Comparison of ENCODE assay signal across 19 cellular contexts in the genomic region with DNA sequence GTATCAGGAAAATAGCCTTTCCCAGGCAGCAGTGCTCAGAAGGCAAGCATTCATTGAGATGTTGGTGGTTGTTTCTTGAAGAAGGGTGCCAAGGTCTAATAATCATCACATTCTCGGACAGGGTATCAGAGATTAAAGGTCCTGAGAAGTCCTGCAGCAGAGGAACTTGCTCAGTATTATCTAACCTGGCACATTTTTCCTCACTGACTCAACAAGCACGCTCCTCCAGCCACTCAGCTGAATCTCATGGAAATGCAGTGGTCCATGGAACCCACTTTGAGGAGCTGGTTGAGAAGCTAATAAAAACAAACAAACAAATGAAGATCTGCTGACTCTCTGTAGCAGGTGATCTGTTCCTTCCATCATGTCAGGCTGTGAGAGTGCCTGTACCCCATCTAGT. TPM values are rescaled to one million over a fixed set of nuclear protein-coding genes. Genes with fewer than 3 reads are reported as not detected.
DNase-seq lines count a peak whose midpoint lies in the region; ATAC-seq, FAIRE-seq and TF ChIP-seq lines count a peak whose summit lies in the region.
"Had no signal": no experiment of that assay in that cellular context is flagged by ENCODE, and none has a peak within 500 bp of the region (broad histone marks: within the 10 kb centered on the region; RNA-seq: fewer than 3 reads in every experiment).

No MANE protein-coding gene starts in this region.

- in situ Hi-C loops in ACHN (cut with HindIII; ENCODE audit: low pct_ligation_motif_present, low pct_unique_long_range_greater_than_20kb, low sequenced_read_pairs): no loop called here

- H3K56ac ChIP-seq in H1 (replicated peaks; ENCODE audit: insufficient read length, low read depth, low read length): no peak overlapping the region

- H3K4me1 ChIP-seq in H1 (replicated peaks in 1 of 4; ENCODE audit: control insufficient read depth in 3 of 4, insufficient read depth in 4 of 4, low read length in 3 of 4): no peaks in the 10 kb centered on the region
- H3K4me1 ChIP-seq in trophoblast cell (ENCODE audit: control insufficient read depth in 1 of 2, insufficient read depth in 2 of 2, low read length in 2 of 2): peaks cover 7 to 11% of the 10 kb centered on the region in 2 experiments
- no peaks in the 10 kb centered on the region for H3K4me1 ChIP-seq in mucosa of descending colon (ENCODE audit: low read depth)
- H3K4me1 ChIP-seq: Caco-2 had no signal

- DNase-seq in ACHN (peak; percentile 72), RCC 7860 (ENCODE audit: low spot score) (peak; percentile 76), H1 (ENCODE audit: low read depth in 1 of 2, low spot score in 2 of 2) (no peak), trophoblast cell (peak in 1 of 2 donors; percentile 41), nephron progenitor cell (no peak), mucosa of descending colon (no peak)
- no peak for DNase-seq in stimulated activated naive B cell treated with anti-CD40 and anti-IgM and Interleukin-4, amounts not matched to agents 10 μg/mL and 1 μg/mL and 100 μg/mL, for 72 hours
- DNase-seq: Caco-2, MM.1S, NCI-H1105 treated with DMSO at 0.1 percent for 48 hours, NCI-H187, SIG-M5 had no signal

- ATAC-seq in stimulated activated naive B cell treated with anti-CD40 and anti-IgM and Interleukin-4, amounts not matched to agents 10 μg/mL and 1 μg/mL and 100 μg/mL, for 72 hours (replicated peaks): no peak
- no peak for ATAC-seq in mucosa of descending colon
- no peak for ATAC-seq in GM18502 (IDR thresholded peaks at IDR 0.05; ENCODE audit: poor library complexity, unreplicated experiment)
- ATAC-seq: GM23338, HepG2 had no signal

- no peaks in the 10 kb centered on the region for H3K27me3 Mint-ChIP-seq in nephron progenitor cell (ENCODE audit: low read depth, poor library complexity)
- H3K27me3 Mint-ChIP-seq in stimulated activated naive B cell treated with anti-CD40 and anti-IgM and Interleukin-4, amounts not matched to agents 10 μg/mL and 1 μg/mL and 100 μg/mL, for 72 hours: no peaks in the 10 kb centered on the region

- H3K4me3 ChIP-seq in H1 (ENCODE audit: extremely low read depth in 1 of 4, insufficient read depth in 2 of 4, low read depth in 3 of 4, low read length in 4 of 4): no peak overlapping the region
- H3K4me3 ChIP-seq in trophoblast cell (ENCODE audit: low read depth, low read length): no peak overlapping the region
- H3K4me3 ChIP-seq in mucosa of descending colon: no peak overlapping the region
- H3K4me3 ChIP-seq: GM23338 had no signal

- peaks cover 5% of the 10 kb centered on the region for H3K36me3 Mint-ChIP-seq in nephron progenitor cell (ENCODE audit: low read depth)
- H3K36me3 Mint-ChIP-seq in stimulated activated naive B cell treated with anti-CD40 and anti-IgM and Interleukin-4, amounts not matched to agents 10 μg/mL and 1 μg/mL and 100 μg/mL, for 72 hours: peaks cover 0 to 3% of the 10 kb centered on the region in 2 donors
- H3K36me3 Mint-ChIP-seq: CD14-positive monocyte had no signal

- H3K9me3 ChIP-seq in H1 (ENCODE audit: insufficient read depth in 2 of 2, low read depth in 1 of 2, low read length in 1 of 2) (no peaks in the 10 kb centered on the region), trophoblast cell (ENCODE audit: insufficient read depth, low read depth, low read length) (no peaks in the 10 kb centered on the region), mucosa of descending colon (no peaks in the 10 kb centered on the region)
- H3K9me3 ChIP-seq: Caco-2 had no signal

- H2BK120ac ChIP-seq in H1 (replicated peaks; ENCODE audit: low read depth, low read length) (no peak overlapping the region), trophoblast cell (ENCODE audit: insufficient read depth, low read length, poor library complexity) (no peak overlapping the region)

- TF ChIP-seq RAD21 in H1 (IDR thresholded peaks at IDR 0.05 in 1 of 2, conservative IDR thresholded peaks at IDR 0.05 in 1 of 2; ENCODE audit: low read depth in 2 of 2, low read length in 2 of 2): no peak

- H2AFZ ChIP-seq in H1 (ENCODE audit: low read length) (no peak overlapping the region), trophoblast cell (ENCODE audit: insufficient read depth, low read length, poor library complexity) (no peak overlapping the region)
- H2AFZ ChIP-seq: GM23338 had no signal

- WGBS in H1 (ENCODE audit: extremely low coverage in 1 of 2, insufficient coverage in 1 of 2, insufficient read length in 1 of 2, insufficient replicate concordance in 2 of 2, low coverage in 1 of 2, low lambda C conversion rate in 2 of 2, missing lambda C conversion rate in 1 of 2), 2 experiments: 100% methylated on average over 2 of the region's 2 CpGs; no CpG with 5 or more reads in 1 of the 2 experiments
- no CpG with 5 or more reads among the region's 2 CpGs for WGBS in trophoblast cell (ENCODE audit: extremely low coverage, insufficient coverage, insufficient read length)

- no peak overlapping the region for H4K91ac ChIP-seq in H1 (replicated peaks; ENCODE audit: insufficient read length, low read length)
- peak overlapping the region; percentile 16 for H4K91ac ChIP-seq in trophoblast cell (ENCODE audit: low read depth, low read length)

- H2BK12ac ChIP-seq in H1 (ENCODE audit: low read depth, low read length): peak overlapping the region; percentile 23; the same call in 1 of the 2 replicates
- H2BK12ac ChIP-seq in trophoblast cell (ENCODE audit: low read length): peak overlapping the region; percentile 75

- H3K27ac Mint-ChIP-seq in nephron progenitor cell: no peak overlapping the region
- no peak overlapping the region for H3K27ac Mint-ChIP-seq in stimulated activated naive B cell treated with anti-CD40 and anti-IgM and Interleukin-4, amounts not matched to agents 10 μg/mL and 1 μg/mL and 100 μg/mL, for 72 hours
- H3K27ac Mint-ChIP-seq: CD14-positive monocyte, GM23338 had no signal

- TF ChIP-seq CTCF in H1 (IDR thresholded peaks at IDR 0.05; ENCODE audit: control extremely low read depth in 1 of 3, insufficient read depth in 1 of 3, low read depth in 1 of 3, low read length in 3 of 3) (no peak), nephron progenitor cell (IDR thresholded peaks at IDR 0.05) (no peak), mucosa of descending colon (IDR thresholded peaks at IDR 0.05) (no peak)

- H4K12ac ChIP-seq in trophoblast cell (ENCODE audit: low read depth, low read length): no peak overlapping the region

- no peak overlapping the region for H3K4me3 Mint-ChIP-seq in nephron progenitor cell
- H3K4me3 Mint-ChIP-seq in stimulated activated naive B cell treated with anti-CD40 and anti-IgM and Interleukin-4, amounts not matched to agents 10 μg/mL and 1 μg/mL and 100 μg/mL, for 72 hours: no peak overlapping the region
- H3K4me3 Mint-ChIP-seq: CD14-positive monocyte, GM23338 had no signal

- H3K79me1 ChIP-seq in H1 (ENCODE audit: low read depth, low read length) (no peaks in the 10 kb centered on the region), trophoblast cell (ENCODE audit: low read length) (peaks cover 7% of the 10 kb centered on the region)

- CTCF ChIA-PET in H1 (lab: Charles Lee; ENCODE audit: partially characterized antibody): interaction anchor here (0.6 to 1.6 kb wide), 4 partner anchors 8 to 94 kb away, joined by 3 to 8 read pairs (median 4); no protein-coding TSS in a partner anchor

- H2AK5ac ChIP-seq in H1 (ENCODE audit: low read depth, low read length) (no peak overlapping the region), trophoblast cell (ENCODE audit: low read length) (no peak overlapping the region)

- H3K27me3 ChIP-seq in H1 (replicated peaks in 1 of 4; ENCODE audit: control insufficient read depth in 3 of 4, extremely low read depth in 1 of 4, insufficient read depth in 3 of 4, low read length in 3 of 4) (no peaks in the 10 kb centered on the region), trophoblast cell (ENCODE audit: insufficient read depth, low read length) (no peaks in the 10 kb centered on the region)

- H2BK20ac ChIP-seq in H1 (ENCODE audit: low read length): no peak overlapping the region

- H4K20me1 ChIP-seq in H1 (replicated peaks in 1 of 2; ENCODE audit: control insufficient read depth in 1 of 2, insufficient read depth in 2 of 2, low read length in 2 of 2): no peaks in the 10 kb centered on the region

- H3K9me3 Mint-ChIP-seq in nephron progenitor cell: peaks cover 4% of the 10 kb centered on the region
- H3K9me3 Mint-ChIP-seq in stimulated activated naive B cell treated with anti-CD40 and anti-IgM and Interleukin-4, amounts not matched to agents 10 μg/mL and 1 μg/mL and 100 μg/mL, for 72 hours: peaks cover 0 to 4% of the 10 kb centered on the region in 2 donors

- H4K8ac ChIP-seq in H1 (ENCODE audit: extremely low read depth, insufficient read depth, low read length) (no peak overlapping the region), trophoblast cell (ENCODE audit: low read depth, low read length) (no peak overlapping the region)

- H3K18ac ChIP-seq in H1 (ENCODE audit: extremely low read depth, low read length): no peak overlapping the region
- no peak overlapping the region for H3K18ac ChIP-seq in trophoblast cell (ENCODE audit: low read length)

- H3K14ac ChIP-seq in H1 (ENCODE audit: insufficient read length) (no peak overlapping the region), trophoblast cell (ENCODE audit: low read length) (peak overlapping the region; percentile 22)

- no peaks in the 10 kb centered on the region for H3K4me1 Mint-ChIP-seq in nephron progenitor cell
- H3K4me1 Mint-ChIP-seq in stimulated activated naive B cell treated with anti-CD40 and anti-IgM and Interleukin-4, amounts not matched to agents 10 μg/mL and 1 μg/mL and 100 μg/mL, for 72 hours: no peaks in the 10 kb centered on the region
- H3K4me1 Mint-ChIP-seq: CD14-positive monocyte had no signal

- H4K5ac ChIP-seq in H1 (ENCODE audit: insufficient read length, low read depth, low read length): no peak overlapping the region

- H3K79me2 ChIP-seq in H1 (ENCODE audit: control insufficient read depth in 1 of 2, insufficient read depth in 2 of 2, low read length in 2 of 2): no peaks in the 10 kb centered on the region
- no peaks in the 10 kb centered on the region for H3K79me2 ChIP-seq in trophoblast cell (ENCODE audit: control insufficient read depth, insufficient read depth, low read length, poor library complexity)

- no peaks in the 10 kb centered on the region for H3K36me3 ChIP-seq in H1 (ENCODE audit: control insufficient read depth in 2 of 4, insufficient read depth in 4 of 4, low read length in 3 of 4)
- H3K36me3 ChIP-seq in trophoblast cell (ENCODE audit: control insufficient read depth in 1 of 2, insufficient read depth in 2 of 2, low read length in 2 of 2): no peaks in the 10 kb centered on the region
- no peaks in the 10 kb centered on the region for H3K36me3 ChIP-seq in mucosa of descending colon (ENCODE audit: low read depth)

- H3K23ac ChIP-seq in H1 (ENCODE audit: insufficient read length) (no peak overlapping the region), trophoblast cell (ENCODE audit: low read length) (no peak overlapping the region)

- POLR2A ChIA-PET in H1 (lab: Charles Lee; ENCODE audit: partially characterized antibody): no interaction called here

- intact Hi-C loops in mucosa of descending colon (cut with DNase I, micrococcal nuclease): no loop called here

- no peak overlapping the region for H3K4ac ChIP-seq in H1 (replicated peaks; ENCODE audit: insufficient read length, low read depth, low read length)
- H3K4ac ChIP-seq in trophoblast cell (ENCODE audit: low read depth, low read length): no peak overlapping the region

- no peak overlapping the region for H2BK15ac ChIP-seq in H1 (ENCODE audit: low read length)

- no peak overlapping the region for H3K9ac ChIP-seq in H1 (replicated peaks in 1 of 4; ENCODE audit: extremely low read depth in 1 of 4, low read depth in 3 of 4, low read length in 3 of 4)
- no peak overlapping the region for H3K9ac ChIP-seq in trophoblast cell (ENCODE audit: low read length)

- H3K4me2 ChIP-seq in H1 (ENCODE audit: insufficient read depth in 1 of 2, low read depth in 2 of 2, low read length in 2 of 2) (no peak overlapping the region), trophoblast cell (ENCODE audit: low read length) (no peak overlapping the region)
- H3K4me2 ChIP-seq: GM23338 had no signal

- no peak for TF ChIP-seq POLR2A in H1 (IDR thresholded peaks at IDR 0.05; ENCODE audit: control extremely low read depth in 1 of 2, low read depth in 2 of 2, low read length in 2 of 2)

- no peaks in the 10 kb centered on the region for H3K23me2 ChIP-seq in H1 (ENCODE audit: low read depth, low read length)

- H3K27ac ChIP-seq in H1 (ENCODE audit: low read depth, low read length) (no peak overlapping the region), trophoblast cell (ENCODE audit: low read depth, low read length) (no peak overlapping the region)

- no peak for TF ChIP-seq EP300 in H1 (IDR thresholded peaks at IDR 0.05; ENCODE audit: borderline replicate concordance in 1 of 2, low read depth in 2 of 2, low read length in 2 of 2)

- H2BK5ac ChIP-seq in H1 (ENCODE audit: low read depth, low read length) (no peak overlapping the region), trophoblast cell (ENCODE audit: low read depth, low read length, poor library complexity) (no peak overlapping the region)

- FAIRE-seq in RCC 7860 (lab: Jason Lieb, UNC) (peak; percentile 18), H1 (lab: Jason Lieb, UNC) (no peak)
- FAIRE-seq: A204.1, G401.6, GM12892, HepG2 had no signal

RNA-seq across cellular contexts. Expression of gene ICE1, which starts 35.3 kb away (rescaled TPM):
- total RNA-seq in H1 (2021; fragmentation: NEBNext Ultra II Directional; extraction: Animal tissue kit (Norgen Biotek cat#: 25700)): 52.2 and 53.9 TPM in 2 replicates
- 10.5 and 11.8 TPM in 2 replicates for polyA plus RNA-seq in H1 (2011; rRNA removed)
- 14.5 TPM for polyA plus RNA-seq in H1 (2011; cell fraction: cytosol; rRNA removed)
- polyA plus RNA-seq in H1 (2011; cell fraction: nucleus; rRNA removed): 24.5 TPM
- 16.0 to 29.5 TPM (median 22.3 TPM) in 4 replicates for polyA plus RNA-seq in H1 (2012, experiment 1 of 2)
- 1.2 TPM for polyA plus RNA-seq in H1 (2012, experiment 2 of 2)
- 27.0 TPM for polyA plus RNA-seq in H1 (2013, experiment 1 of 2)
- 28.1 TPM for polyA plus RNA-seq in H1 (2013, experiment 2 of 2)
- polyA minus RNA-seq in H1 (2011; rRNA and poly(A)+ RNA removed): 54.0 and 57.9 TPM in 2 replicates
- polyA minus RNA-seq in H1 (2011; cell fraction: cytosol; rRNA and poly(A)+ RNA removed): 27.4 TPM
- 104 TPM for polyA minus RNA-seq in H1 (2011; cell fraction: nucleus; rRNA and poly(A)+ RNA removed)
- 15.4 and 15.9 TPM in 2 replicates for polyA plus RNA-seq in trophoblast cell (2013)
- 10 to 100 TPM; 16.9 to 30.7 (median 18.1) TPM for total RNA-seq in mucosa of descending colon

Comparison
In these comparisons a context has a peak if more than half of its experiments do, and no peak if none do; other contexts are left out.
1. DNase-seq: peak in ACHN (single experiment) and RCC 7860 (single experiment); none in H1 (0 of 2), nephron progenitor cell (single experiment), stimulated activated naive B cell treated with anti-CD40 and anti-IgM and Interleukin-4, amounts not matched to agents 10 μg/mL and 1 μg/mL and 100 μg/mL, for 72 hours (single experiment) and mucosa of descending colon (0 of 3).